Comparison of ENCODE assay signal across 1 cellular context in the genomic region with DNA sequence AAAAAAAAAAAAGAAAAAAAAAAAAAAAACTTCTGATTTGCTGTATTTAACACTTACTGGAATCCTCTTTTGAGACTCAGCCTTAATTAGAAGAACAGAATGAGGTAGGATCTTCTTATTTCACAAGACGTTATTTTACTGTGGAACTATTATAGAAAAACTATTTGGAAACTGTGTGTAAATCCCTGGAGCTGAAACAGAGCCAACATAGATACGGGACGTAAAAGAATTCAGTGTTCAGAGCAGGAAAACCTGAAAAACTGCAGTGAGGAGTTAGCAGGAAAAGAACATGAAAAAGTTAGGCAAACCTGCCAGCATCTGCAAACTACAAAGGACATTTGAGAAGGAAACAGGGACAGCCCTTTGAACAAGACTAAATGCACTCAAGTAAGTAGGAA.
TF ChIP-seq lines count a peak whose summit lies in the region.

No MANE protein-coding gene starts in this region.

TF ChIP-seq in H1, 55 proteins besides CTCF, POLR2A, EP300 and RAD21:
- TF ChIP-seq GTF2F1 (IDR thresholded peaks at IDR 0.05; ENCODE audit: borderline replicate concordance, low read depth, low read length), result no peak
- TF ChIP-seq BCL11A (IDR thresholded peaks at IDR 0.05; ENCODE audit: low read depth in 2 of 2, low read length in 2 of 2), result no peak
- no peak for TF ChIP-seq SIX5 (IDR thresholded peaks at IDR 0.05; ENCODE audit: low read depth, low read length)
- TF ChIP-seq CBX8 (IDR thresholded peaks at IDR 0.05; ENCODE audit: borderline replicate concordance, low read depth, low read length), result no peak
- TF ChIP-seq SP1 (IDR thresholded peaks at IDR 0.05; ENCODE audit: low read depth, low read length), result no peak
- TF ChIP-seq SUZ12 (IDR thresholded peaks at IDR 0.05; ENCODE audit: low read length), result no peak
- TF ChIP-seq, protein P1, sequence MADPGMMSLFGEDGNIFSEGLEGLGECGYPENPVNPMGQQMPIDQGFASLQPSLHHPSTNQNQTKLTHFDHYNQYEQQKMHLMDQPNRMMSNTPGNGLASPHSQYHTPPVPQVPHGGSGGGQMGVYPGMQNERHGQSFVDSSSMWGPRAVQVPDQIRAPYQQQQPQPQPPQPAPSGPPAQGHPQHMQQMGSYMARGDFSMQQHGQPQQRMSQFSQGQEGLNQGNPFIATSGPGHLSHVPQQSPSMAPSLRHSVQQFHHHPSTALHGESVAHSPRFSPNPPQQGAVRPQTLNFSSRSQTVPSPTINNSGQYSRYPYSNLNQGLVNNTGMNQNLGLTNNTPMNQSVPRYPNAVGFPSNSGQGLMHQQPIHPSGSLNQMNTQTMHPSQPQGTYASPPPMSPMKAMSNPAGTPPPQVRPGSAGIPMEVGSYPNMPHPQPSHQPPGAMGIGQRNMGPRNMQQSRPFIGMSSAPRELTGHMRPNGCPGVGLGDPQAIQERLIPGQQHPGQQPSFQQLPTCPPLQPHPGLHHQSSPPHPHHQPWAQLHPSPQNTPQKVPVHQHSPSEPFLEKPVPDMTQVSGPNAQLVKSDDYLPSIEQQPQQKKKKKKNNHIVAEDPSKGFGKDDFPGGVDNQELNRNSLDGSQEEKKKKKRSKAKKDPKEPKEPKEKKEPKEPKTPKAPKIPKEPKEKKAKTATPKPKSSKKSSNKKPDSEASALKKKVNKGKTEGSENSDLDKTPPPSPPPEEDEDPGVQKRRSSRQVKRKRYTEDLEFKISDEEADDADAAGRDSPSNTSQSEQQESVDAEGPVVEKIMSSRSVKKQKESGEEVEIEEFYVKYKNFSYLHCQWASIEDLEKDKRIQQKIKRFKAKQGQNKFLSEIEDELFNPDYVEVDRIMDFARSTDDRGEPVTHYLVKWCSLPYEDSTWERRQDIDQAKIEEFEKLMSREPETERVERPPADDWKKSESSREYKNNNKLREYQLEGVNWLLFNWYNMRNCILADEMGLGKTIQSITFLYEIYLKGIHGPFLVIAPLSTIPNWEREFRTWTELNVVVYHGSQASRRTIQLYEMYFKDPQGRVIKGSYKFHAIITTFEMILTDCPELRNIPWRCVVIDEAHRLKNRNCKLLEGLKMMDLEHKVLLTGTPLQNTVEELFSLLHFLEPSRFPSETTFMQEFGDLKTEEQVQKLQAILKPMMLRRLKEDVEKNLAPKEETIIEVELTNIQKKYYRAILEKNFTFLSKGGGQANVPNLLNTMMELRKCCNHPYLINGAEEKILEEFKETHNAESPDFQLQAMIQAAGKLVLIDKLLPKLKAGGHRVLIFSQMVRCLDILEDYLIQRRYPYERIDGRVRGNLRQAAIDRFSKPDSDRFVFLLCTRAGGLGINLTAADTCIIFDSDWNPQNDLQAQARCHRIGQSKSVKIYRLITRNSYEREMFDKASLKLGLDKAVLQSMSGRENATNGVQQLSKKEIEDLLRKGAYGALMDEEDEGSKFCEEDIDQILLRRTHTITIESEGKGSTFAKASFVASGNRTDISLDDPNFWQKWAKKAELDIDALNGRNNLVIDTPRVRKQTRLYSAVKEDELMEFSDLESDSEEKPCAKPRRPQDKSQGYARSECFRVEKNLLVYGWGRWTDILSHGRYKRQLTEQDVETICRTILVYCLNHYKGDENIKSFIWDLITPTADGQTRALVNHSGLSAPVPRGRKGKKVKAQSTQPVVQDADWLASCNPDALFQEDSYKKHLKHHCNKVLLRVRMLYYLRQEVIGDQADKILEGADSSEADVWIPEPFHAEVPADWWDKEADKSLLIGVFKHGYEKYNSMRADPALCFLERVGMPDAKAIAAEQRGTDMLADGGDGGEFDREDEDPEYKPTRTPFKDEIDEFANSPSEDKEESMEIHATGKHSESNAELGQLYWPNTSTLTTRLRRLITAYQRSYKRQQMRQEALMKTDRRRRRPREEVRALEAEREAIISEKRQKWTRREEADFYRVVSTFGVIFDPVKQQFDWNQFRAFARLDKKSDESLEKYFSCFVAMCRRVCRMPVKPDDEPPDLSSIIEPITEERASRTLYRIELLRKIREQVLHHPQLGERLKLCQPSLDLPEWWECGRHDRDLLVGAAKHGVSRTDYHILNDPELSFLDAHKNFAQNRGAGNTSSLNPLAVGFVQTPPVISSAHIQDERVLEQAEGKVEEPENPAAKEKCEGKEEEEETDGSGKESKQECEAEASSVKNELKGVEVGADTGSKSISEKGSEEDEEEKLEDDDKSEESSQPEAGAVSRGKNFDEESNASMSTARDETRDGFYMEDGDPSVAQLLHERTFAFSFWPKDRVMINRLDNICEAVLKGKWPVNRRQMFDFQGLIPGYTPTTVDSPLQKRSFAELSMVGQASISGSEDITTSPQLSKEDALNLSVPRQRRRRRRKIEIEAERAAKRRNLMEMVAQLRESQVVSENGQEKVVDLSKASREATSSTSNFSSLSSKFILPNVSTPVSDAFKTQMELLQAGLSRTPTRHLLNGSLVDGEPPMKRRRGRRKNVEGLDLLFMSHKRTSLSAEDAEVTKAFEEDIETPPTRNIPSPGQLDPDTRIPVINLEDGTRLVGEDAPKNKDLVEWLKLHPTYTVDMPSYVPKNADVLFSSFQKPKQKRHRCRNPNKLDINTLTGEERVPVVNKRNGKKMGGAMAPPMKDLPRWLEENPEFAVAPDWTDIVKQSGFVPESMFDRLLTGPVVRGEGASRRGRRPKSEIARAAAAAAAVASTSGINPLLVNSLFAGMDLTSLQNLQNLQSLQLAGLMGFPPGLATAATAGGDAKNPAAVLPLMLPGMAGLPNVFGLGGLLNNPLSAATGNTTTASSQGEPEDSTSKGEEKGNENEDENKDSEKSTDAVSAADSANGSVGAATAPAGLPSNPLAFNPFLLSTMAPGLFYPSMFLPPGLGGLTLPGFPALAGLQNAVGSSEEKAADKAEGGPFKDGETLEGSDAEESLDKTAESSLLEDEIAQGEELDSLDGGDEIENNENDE (IDR thresholded peaks at IDR 0.05; ENCODE audit: insufficient replicate concordance, low read length), result no peak
- no peak for TF ChIP-seq ZNF274 (IDR thresholded peaks at IDR 0.05; ENCODE audit: borderline replicate concordance, extremely low read depth, low read length)
- TF ChIP-seq, protein P2, sequence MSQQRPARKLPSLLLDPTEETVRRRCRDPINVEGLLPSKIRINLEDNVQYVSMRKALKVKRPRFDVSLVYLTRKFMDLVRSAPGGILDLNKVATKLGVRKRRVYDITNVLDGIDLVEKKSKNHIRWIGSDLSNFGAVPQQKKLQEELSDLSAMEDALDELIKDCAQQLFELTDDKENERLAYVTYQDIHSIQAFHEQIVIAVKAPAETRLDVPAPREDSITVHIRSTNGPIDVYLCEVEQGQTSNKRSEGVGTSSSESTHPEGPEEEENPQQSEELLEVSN (IDR thresholded peaks at IDR 0.05), result no peak
- TF ChIP-seq RNF2 (IDR thresholded peaks at IDR 0.05; ENCODE audit: borderline replicate concordance, low read depth, low read length, missing control alignments, poor library complexity, severe bottlenecking), result no peak
- TF ChIP-seq CBX5 (IDR thresholded peaks at IDR 0.05; ENCODE audit: low read depth, low read length), result no peak
- no peak for TF ChIP-seq TEAD4 (IDR thresholded peaks at IDR 0.05; ENCODE audit: low read depth, low read length)
- no peak for TF ChIP-seq EGR1 (IDR thresholded peaks at IDR 0.05; ENCODE audit: borderline replicate concordance, low read depth, low read length)
- TF ChIP-seq EZH2 (IDR thresholded peaks at IDR 0.05; ENCODE audit: low read depth, low read length, severe bottlenecking), result no peak
